ENCODE assay signal across 1 cellular context in the genomic region with DNA sequence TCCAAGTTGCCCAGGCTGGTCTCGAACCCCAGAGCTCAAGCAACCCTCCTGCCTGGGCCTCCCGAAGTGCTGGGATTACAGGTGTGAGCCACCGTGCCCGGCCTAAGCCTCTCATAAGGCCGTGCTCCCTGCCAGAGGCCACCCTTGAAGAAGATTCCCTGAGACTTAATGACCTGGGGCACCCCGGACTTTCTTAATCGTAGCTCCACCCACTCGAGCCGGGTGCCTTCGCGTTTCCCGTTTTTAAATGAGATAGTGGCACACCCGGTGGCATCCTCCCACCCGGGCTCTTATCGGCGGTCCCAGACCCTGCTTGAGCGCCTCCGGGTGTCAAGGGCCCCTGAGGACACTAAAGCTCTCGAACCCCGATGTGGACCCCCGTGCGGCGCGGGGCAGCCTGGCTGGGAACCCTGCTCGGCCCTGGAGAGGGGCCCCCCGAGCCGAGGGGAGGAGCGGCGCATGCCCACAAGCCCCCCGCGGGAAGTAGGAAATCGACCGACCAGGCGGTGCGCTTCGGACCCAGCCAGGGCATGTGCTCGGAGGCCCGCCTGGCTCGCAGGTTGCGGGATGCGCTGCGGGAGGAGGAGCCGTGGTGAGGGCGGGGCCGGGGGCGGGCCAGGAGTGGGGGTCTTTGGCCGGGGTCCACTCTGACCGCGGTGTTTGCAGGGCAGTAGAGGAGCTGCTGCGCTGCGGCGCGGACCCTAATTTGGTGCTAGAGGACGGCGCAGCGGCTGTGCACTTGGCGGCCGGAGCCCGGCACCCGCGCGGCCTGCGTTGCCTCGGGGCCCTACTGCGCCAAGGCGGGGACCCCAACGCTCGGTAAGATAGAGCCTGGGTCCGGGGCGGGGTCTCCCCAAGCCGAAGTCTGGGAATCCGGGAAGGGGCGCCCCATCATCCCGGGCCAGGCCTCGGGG.
TF ChIP-seq lines count a peak whose summit lies in the region.

A gene with protein sequence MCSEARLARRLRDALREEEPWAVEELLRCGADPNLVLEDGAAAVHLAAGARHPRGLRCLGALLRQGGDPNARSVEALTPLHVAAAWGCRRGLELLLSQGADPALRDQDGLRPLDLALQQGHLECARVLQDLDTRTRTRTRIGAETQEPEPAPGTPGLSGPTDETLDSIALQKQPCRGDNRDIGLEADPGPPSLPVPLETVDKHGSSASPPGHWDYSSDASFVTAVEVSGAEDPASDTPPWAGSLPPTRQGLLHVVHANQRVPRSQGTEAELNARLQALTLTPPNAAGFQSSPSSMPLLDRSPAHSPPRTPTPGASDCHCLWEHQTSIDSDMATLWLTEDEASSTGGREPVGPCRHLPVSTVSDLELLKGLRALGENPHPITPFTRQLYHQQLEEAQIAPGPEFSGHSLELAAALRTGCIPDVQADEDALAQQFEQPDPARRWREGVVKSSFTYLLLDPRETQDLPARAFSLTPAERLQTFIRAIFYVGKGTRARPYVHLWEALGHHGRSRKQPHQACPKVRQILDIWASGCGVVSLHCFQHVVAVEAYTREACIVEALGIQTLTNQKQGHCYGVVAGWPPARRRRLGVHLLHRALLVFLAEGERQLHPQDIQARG (plus strand): TSS at position 511 of the 914 bp plus-strand sequence. CDS start 20 bp downstream, at position 531.

TF ChIP-seq in H1, 55 proteins besides CTCF, POLR2A, EP300 and RAD21 (continued from another document):
- TF ChIP-seq ATF3 (IDR thresholded peaks at IDR 0.05; ENCODE audit: insufficient read depth, low read depth, low read length) (no peak), NRF1 (IDR thresholded peaks at IDR 0.05; ENCODE audit: low read depth, low read length) (0 out of 2 replicates have a peak, but pooled peaks have one; percentile 18), CREB1 (IDR thresholded peaks at IDR 0.05) (0 out of 2 replicates have a peak, but pooled peaks have one; percentile 1), E2F6 (IDR thresholded peaks at IDR 0.05) (peak; percentile 99), TBP (IDR thresholded peaks at IDR 0.05; ENCODE audit: low read depth, low read length) (peak; percentile 35; the same call in 1 of the 2 replicates)
- TF ChIP-seq, protein P1, sequence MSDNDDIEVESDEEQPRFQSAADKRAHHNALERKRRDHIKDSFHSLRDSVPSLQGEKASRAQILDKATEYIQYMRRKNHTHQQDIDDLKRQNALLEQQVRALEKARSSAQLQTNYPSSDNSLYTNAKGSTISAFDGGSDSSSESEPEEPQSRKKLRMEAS (IDR thresholded peaks at IDR 0.05), result peak; percentile 98
TF ChIP-seq in H1: peak in this region for 6.
